ENCODE assay signal across 18 cellular contexts in the genomic region with DNA sequence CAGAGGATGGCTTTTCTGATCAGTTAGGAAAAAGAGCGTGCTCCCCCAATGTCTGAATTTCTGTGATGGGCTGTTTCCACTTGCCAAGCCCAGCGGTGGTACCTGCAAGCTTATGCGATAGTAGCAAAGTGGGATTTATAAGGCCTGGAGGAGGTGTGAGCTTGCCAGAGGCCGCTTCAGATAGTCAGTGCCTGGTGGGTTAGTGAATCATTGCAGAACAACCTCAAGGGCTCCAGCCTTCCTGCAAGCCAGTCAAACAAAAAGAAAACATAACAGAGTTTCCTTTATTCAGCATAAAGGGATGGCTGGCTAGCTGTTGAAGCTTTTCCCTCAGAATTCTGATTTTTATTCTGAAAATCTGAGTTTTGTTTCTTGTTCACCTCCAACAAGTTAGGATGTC. TPM values are rescaled to one million over a fixed set of nuclear protein-coding genes. Genes with fewer than 3 reads are reported as not detected.
DNase-seq lines count a peak whose midpoint lies in the region; ATAC-seq, FAIRE-seq and TF ChIP-seq lines count a peak whose summit lies in the region.
"Had no signal": no experiment of that assay in that cellular context is flagged by ENCODE, and none has a peak within 500 bp of the region (broad histone marks: within the 10 kb centered on the region; RNA-seq: fewer than 3 reads in every experiment).

No MANE protein-coding gene starts in this region.

- H2BK120ac ChIP-seq in H1 (replicated peaks; ENCODE audit: low read depth, low read length) (no peak overlapping the region), mesenchymal stem cell (ENCODE audit: low read depth, low read length) (no peak overlapping the region)

- WGBS in HepG2 (ENCODE audit: low lambda C conversion rate), result 90% methylated on average over 4 of the region's 4 CpGs
- WGBS in right lobe of liver (ENCODE audit: insufficient coverage, low coverage, low lambda C conversion rate, missing lambda C conversion rate), result 68% methylated on average over 4 of the region's 4 CpGs
- WGBS in H1 (ENCODE audit: extremely low coverage in 1 of 2, insufficient coverage in 1 of 2, insufficient read length in 1 of 2, insufficient replicate concordance in 2 of 2, low coverage in 1 of 2, low lambda C conversion rate in 2 of 2, missing lambda C conversion rate in 1 of 2), 2 experiments, result 21% methylated on average over 4 of the region's 4 CpGs; no CpG with 5 or more reads in 1 of the 2 experiments
- 58% methylated on average over 4 of the region's 4 CpGs for WGBS in mesenchymal stem cell

- CTCF ChIA-PET in HepG2 (lab: Yijun Ruan, JAX; ENCODE audit: low intra/inter-chr PET ratio, low total read pairs) (no interaction called here), H1 (lab: Charles Lee; ENCODE audit: partially characterized antibody) (interaction anchor here (0.8 to 2.8 kb wide), 8 partner anchors 10 to 156 kb away, joined by 3 to 14 read pairs (median 4); no protein-coding TSS in a partner anchor)

- H3K27ac ChIP-seq in HepG2 (ENCODE audit: extremely low read length, insufficient read depth, low read length), result no peak overlapping the region
- H3K27ac ChIP-seq in right lobe of liver, result no peak overlapping the region
- H3K27ac ChIP-seq in H1 (ENCODE audit: low read depth, low read length), result no peak overlapping the region
- H3K27ac ChIP-seq in mesenchymal stem cell (ENCODE audit: low read length, poor library complexity, severe bottlenecking), result peak overlapping the region; percentile 59
- H3K27ac ChIP-seq: BLaER1, lower lobe of right lung had no signal

- H3K23me2 ChIP-seq in H1 (ENCODE audit: low read depth, low read length), result peaks cover 7% of the 10 kb centered on the region; the same call in 1 of the 2 replicates

- peaks cover 21% of the 10 kb centered on the region for H3K4me1 Mint-ChIP-seq in type B pancreatic cell (ENCODE audit: unreplicated experiment)

- no peak overlapping the region for H2BK5ac ChIP-seq in H1 (ENCODE audit: low read depth, low read length)
- no peak overlapping the region for H2BK5ac ChIP-seq in mesenchymal stem cell (ENCODE audit: low read depth, low read length, poor library complexity, severe bottlenecking)

- H3K36me3 ChIP-seq in HepG2 (replicated peaks in 1 of 2; ENCODE audit: control insufficient read depth in 1 of 2, insufficient read depth in 2 of 2, low read length in 2 of 2) (no peaks in the 10 kb centered on the region), right lobe of liver (no peaks in the 10 kb centered on the region), H1 (ENCODE audit: control insufficient read depth in 2 of 4, insufficient read depth in 4 of 4, low read length in 3 of 4) (no peaks in the 10 kb centered on the region), mesenchymal stem cell (ENCODE audit: control insufficient read depth in 1 of 2, insufficient read depth in 2 of 2, low read depth in 1 of 2, low read length in 2 of 2) (no peaks in the 10 kb centered on the region)
- H3K36me3 ChIP-seq: BLaER1, lower lobe of right lung had no signal

- TF ChIP-seq EP300 in HepG2 (IDR thresholded peaks at IDR 0.05; ENCODE audit: low read depth in 2 of 2, low read length in 2 of 2), result no peak
- TF ChIP-seq EP300 in HepG2 (CRISPR knock-in tag; IDR thresholded peaks at IDR 0.05; ENCODE audit: borderline replicate concordance), result no peak
- TF ChIP-seq EP300 in H1 (IDR thresholded peaks at IDR 0.05; ENCODE audit: borderline replicate concordance in 1 of 2, low read depth in 2 of 2, low read length in 2 of 2), result no peak

- H2BK15ac ChIP-seq in H1 (ENCODE audit: low read length) (no peak overlapping the region), mesenchymal stem cell (ENCODE audit: low read depth, poor library complexity, severe bottlenecking) (no peak overlapping the region)

- H4K91ac ChIP-seq in H1 (replicated peaks; ENCODE audit: insufficient read length, low read length), result no peak overlapping the region
- H4K91ac ChIP-seq in mesenchymal stem cell (ENCODE audit: low read length), result no peak overlapping the region

- H3K9me3 Mint-ChIP-seq in type B pancreatic cell, result no peaks in the 10 kb centered on the region
- H3K9me3 Mint-ChIP-seq: activated T-helper 2 cell treated with anti-CD3 and anti-CD28 coated beads, Interferon-gamma antibody, Interleukin-2, Interleukin-4, amounts not matched to agents 10 μg/mL and 5 μg/mL and 100 μg/mL, durations not matched to agents 14 hours and 24 hours and 36 hours; stimulated activated naive CD8-positive, alpha-beta T cell treated with anti-CD3 and anti-CD28 coated beads, Interleukin-15, Interleukin-2, amounts not matched to agents 100 ng/mL and 50 ng/mL, for 24 hours had no signal

- H4K8ac ChIP-seq in H1 (ENCODE audit: extremely low read depth, insufficient read depth, low read length), result no peak overlapping the region
- H4K8ac ChIP-seq in mesenchymal stem cell (ENCODE audit: low read length), result no peak overlapping the region

- no peak overlapping the region for H3K56ac ChIP-seq in H1 (replicated peaks; ENCODE audit: insufficient read length, low read depth, low read length)

- no peak overlapping the region for H3K23ac ChIP-seq in H1 (ENCODE audit: insufficient read length)
- no peak overlapping the region for H3K23ac ChIP-seq in mesenchymal stem cell (ENCODE audit: low read length in 2 of 2)

- H3K4me3 Mint-ChIP-seq in type B pancreatic cell, result peak overlapping the region; percentile 87
- H3K4me3 Mint-ChIP-seq: stimulated activated naive CD8-positive, alpha-beta T cell treated with anti-CD3 and anti-CD28 coated beads, Interleukin-15, Interleukin-2, amounts not matched to agents 100 ng/mL and 50 ng/mL, for 24 hours had no signal

- no peak overlapping the region for H2AK5ac ChIP-seq in H1 (ENCODE audit: low read depth, low read length)
- H2AK5ac ChIP-seq in mesenchymal stem cell (ENCODE audit: low read length, severe bottlenecking), result peak overlapping the region; percentile 66

- TF ChIP-seq RAD21 in HepG2 (CRISPR knock-in tag; IDR thresholded peaks at IDR 0.05), result no peak
- no peak for TF ChIP-seq RAD21 in H1 (IDR thresholded peaks at IDR 0.05 in 1 of 2, conservative IDR thresholded peaks at IDR 0.05 in 1 of 2; ENCODE audit: low read depth in 2 of 2, low read length in 2 of 2)

- in situ Hi-C loops in HepG2 (cut with HindIII; ENCODE audit: extremely low pct_ligation_motif_present, low pct_unique_long_range_greater_than_20kb), result no loop called here

- no peaks in the 10 kb centered on the region for H4K20me1 ChIP-seq in HepG2 (ENCODE audit: insufficient read depth, low read length)
- no peaks in the 10 kb centered on the region for H4K20me1 ChIP-seq in H1 (replicated peaks in 1 of 2; ENCODE audit: control insufficient read depth in 1 of 2, insufficient read depth in 2 of 2, low read length in 2 of 2)
- H4K20me1 ChIP-seq: BLaER1 had no signal

- FAIRE-seq in HepG2 (lab: Jason Lieb, UNC) (no peak), H1 (lab: Jason Lieb, UNC) (no peak)
- FAIRE-seq: A204.1, GM18507 had no signal

- H3K79me2 ChIP-seq in HepG2 (ENCODE audit: insufficient read depth, low read length) (no peaks in the 10 kb centered on the region), H1 (ENCODE audit: control insufficient read depth in 1 of 2, insufficient read depth in 2 of 2, low read length in 2 of 2) (no peaks in the 10 kb centered on the region)

- H3K14ac ChIP-seq in H1 (ENCODE audit: insufficient read length) (no peak overlapping the region), mesenchymal stem cell (ENCODE audit: low read length in 2 of 2) (no peak overlapping the region)

- no TSS peak for BruUV-seq in HepG2 (replicated peaks; lab: Mats Ljungman, UMichigan)

- no peak overlapping the region for H3K27ac Mint-ChIP-seq in type B pancreatic cell
- H3K27ac Mint-ChIP-seq: activated T-helper 2 cell treated with anti-CD3 and anti-CD28 coated beads, Interferon-gamma antibody, Interleukin-2, Interleukin-4, amounts not matched to agents 10 μg/mL and 5 μg/mL and 100 μg/mL, durations not matched to agents 14 hours and 24 hours and 36 hours; stimulated activated naive CD8-positive, alpha-beta T cell treated with anti-CD3 and anti-CD28 coated beads, Interleukin-15, Interleukin-2, amounts not matched to agents 100 ng/mL and 50 ng/mL, for 24 hours had no signal

- H3K4me3 ChIP-seq in HepG2 (replicated peaks in 1 of 3; ENCODE audit: insufficient read depth in 1 of 3, low read depth in 2 of 3, low read length in 3 of 3), result no peak overlapping the region
- H3K4me3 ChIP-seq in right lobe of liver, result no peak overlapping the region
- H3K4me3 ChIP-seq in H1 (ENCODE audit: extremely low read depth in 1 of 4, insufficient read depth in 2 of 4, low read depth in 3 of 4, low read length in 4 of 4), result peak overlapping the region in 2 of 4 experiments; percentile 52 to 58; a peak in 4 of 8 replicates
- no peak overlapping the region for H3K4me3 ChIP-seq in mesenchymal stem cell (ENCODE audit: insufficient read depth in 1 of 2, low read depth in 1 of 2, low read length in 2 of 2)
- H3K4me3 ChIP-seq: BLaER1 had no signal

- POLR2A ChIA-PET in HepG2 (lab: Yijun Ruan, JAX) (no interaction called here), H1 (lab: Charles Lee; ENCODE audit: partially characterized antibody) (interaction anchor here (0.8 to 2.9 kb wide), 5 partner anchors 9 to 18 kb away, joined by 3 to 14 read pairs (median 3); no protein-coding TSS in a partner anchor)

- no peak overlapping the region for H3K9ac ChIP-seq in HepG2 (ENCODE audit: insufficient read depth, low read depth, low read length)
- H3K9ac ChIP-seq in H1 (replicated peaks in 1 of 4; ENCODE audit: extremely low read depth in 1 of 4, low read depth in 3 of 4, low read length in 3 of 4), result no peak overlapping the region
- no peak overlapping the region for H3K9ac ChIP-seq in mesenchymal stem cell (ENCODE audit: low read length)
- H3K9ac ChIP-seq: BLaER1 had no signal

- H3K27me3 ChIP-seq in HepG2 (ENCODE audit: control insufficient read depth in 1 of 2, insufficient read depth in 2 of 2, low read length in 2 of 2) (no peaks in the 10 kb centered on the region), right lobe of liver (peaks cover 0 to 8% of the 10 kb centered on the region in 2 donors), H1 (replicated peaks in 1 of 4; ENCODE audit: control insufficient read depth in 3 of 4, extremely low read depth in 1 of 4, insufficient read depth in 3 of 4, low read length in 3 of 4) (peaks cover 14 to 35% (median 30%) of the 10 kb centered on the region in 4 experiments), mesenchymal stem cell (ENCODE audit: control insufficient read depth in 1 of 2, insufficient read depth in 1 of 2, low read length in 2 of 2) (peaks cover 0 to 57% of the 10 kb centered on the region in 2 experiments)
- H3K27me3 ChIP-seq: BLaER1 had no signal

- H4K5ac ChIP-seq in H1 (ENCODE audit: insufficient read length, low read depth, low read length), result no peak overlapping the region

- H3K9me3 ChIP-seq in HepG2 (ENCODE audit: low read length), result no peaks in the 10 kb centered on the region
- H3K9me3 ChIP-seq in right lobe of liver, result no peaks in the 10 kb centered on the region
- no peaks in the 10 kb centered on the region for H3K9me3 ChIP-seq in H1 (ENCODE audit: insufficient read depth in 2 of 2, low read depth in 1 of 2, low read length in 1 of 2)
- no peaks in the 10 kb centered on the region for H3K9me3 ChIP-seq in mesenchymal stem cell (ENCODE audit: control insufficient read depth, low read length)
- H3K9me3 ChIP-seq: BLaER1, lower lobe of right lung had no signal

- H2AFZ ChIP-seq in HepG2 (ENCODE audit: low read length) (no peak overlapping the region), H1 (ENCODE audit: low read length) (no peak overlapping the region), mesenchymal stem cell (ENCODE audit: low read depth, low read length) (no peak overlapping the region)

- H3K4ac ChIP-seq in H1 (replicated peaks; ENCODE audit: insufficient read length, low read depth, low read length), result no peak overlapping the region
- no peak overlapping the region for H3K4ac ChIP-seq in mesenchymal stem cell (ENCODE audit: low read depth in 1 of 2, low read length in 2 of 2)

- H2BK20ac ChIP-seq in H1 (ENCODE audit: low read length), result no peak overlapping the region

- TF ChIP-seq POLR2A in HepG2 (IDR thresholded peaks at IDR 0.05; ENCODE audit: insufficient read depth in 1 of 2, low read depth in 2 of 2, low read length in 2 of 2) (no peak), right lobe of liver (IDR thresholded peaks at IDR 0.05) (no peak), H1 (IDR thresholded peaks at IDR 0.05; ENCODE audit: control extremely low read depth in 1 of 2, low read depth in 2 of 2, low read length in 2 of 2) (no peak)

- H3K27me3 Mint-ChIP-seq in type B pancreatic cell, result peaks cover 80% of the 10 kb centered on the region

- intact Hi-C loops in HepG2 (cut with micrococcal nuclease; ENCODE audit: unreplicated experiment), result no loop called here
- intact Hi-C loops in right lobe of liver (cut with DNase I), result no loop called here

- H3K36me3 Mint-ChIP-seq in type B pancreatic cell, result no peaks in the 10 kb centered on the region
- H3K36me3 Mint-ChIP-seq: naive thymus-derived CD4-positive, alpha-beta T cell had no signal

- H3K4me1 ChIP-seq in HepG2 (ENCODE audit: insufficient read depth, low read length), result peaks cover 43% of the 10 kb centered on the region
- peaks cover 0 to 7% (median 0%) of the 10 kb centered on the region in 4 donors for H3K4me1 ChIP-seq in right lobe of liver
- H3K4me1 ChIP-seq in H1 (replicated peaks in 1 of 4; ENCODE audit: control insufficient read depth in 3 of 4, insufficient read depth in 4 of 4, low read length in 3 of 4), result peaks cover 7 to 21% (median 12%) of the 10 kb centered on the region in 4 experiments
- peaks cover 12% of the 10 kb centered on the region for H3K4me1 ChIP-seq in mesenchymal stem cell (ENCODE audit: control insufficient read depth, insufficient read depth, low read depth, low read length)

- H3K79me1 ChIP-seq in H1 (ENCODE audit: low read depth, low read length) (no peaks in the 10 kb centered on the region), mesenchymal stem cell (replicated peaks; ENCODE audit: low read length, poor library complexity, severe bottlenecking) (no peaks in the 10 kb centered on the region)

- H2BK12ac ChIP-seq in H1 (ENCODE audit: low read depth, low read length) (peak overlapping the region; percentile 32; the same call in 1 of the 2 replicates), mesenchymal stem cell (ENCODE audit: low read length in 2 of 2) (no peak overlapping the region)

- no peak overlapping the region for H3K18ac ChIP-seq in H1 (ENCODE audit: extremely low read depth, low read length)
- H3K18ac ChIP-seq in mesenchymal stem cell (ENCODE audit: low read depth in 1 of 2, low read length in 2 of 2), result no peak overlapping the region

- ATAC-seq in HepG2, result peak; percentile 48; the same call in 2 of the 3 replicates
- ATAC-seq in right lobe of liver, result no peak
- ATAC-seq in GM21619 (IDR thresholded peaks at IDR 0.05; ENCODE audit: unreplicated experiment), result no peak
- ATAC-seq: naive thymus-derived CD4-positive, alpha-beta T cell had no signal

- H3K4me2 ChIP-seq in HepG2 (ENCODE audit: low read depth, low read length) (no peak overlapping the region), H1 (ENCODE audit: insufficient read depth in 1 of 2, low read depth in 2 of 2, low read length in 2 of 2) (peak overlapping the region; percentile 89 to 94), mesenchymal stem cell (ENCODE audit: low read length, poor library complexity, severe bottlenecking) (peak overlapping the region; percentile 71)
- H3K4me2 ChIP-seq: BLaER1 had no signal

- DNase-seq in HepG2 (ENCODE audit: low spot score) (no peak), right lobe of liver (no peak), H1 (ENCODE audit: low read depth in 1 of 2, low spot score in 2 of 2) (no peak), mesenchymal stem cell (peak; percentile 29), type B pancreatic cell (ENCODE audit: extremely low spot score, unreplicated experiment) (no peak), midbrain (lab: John Stamatoyannopoulos, UW) (no peak), NCI-H446 treated with DMSO at 0.1 percent for 48 hours (lab: John Stamatoyannopoulos, UW) (no peak)
- DNase-seq: activated CD4-positive, CD25-positive, alpha-beta regulatory T cell treated with anti-CD3 and anti-CD28 coated beads, Interleukin-2, amount 50 U/mL, for 72 hours; NCI-H187 treated with DMSO at 0.1 percent for 48 hours; T-helper 9 cell had no signal

- TF ChIP-seq CTCF in HepG2 (CRISPR knock-in tag; IDR thresholded peaks at IDR 0.05), result no peak
- no peak for TF ChIP-seq CTCF in right lobe of liver (IDR thresholded peaks at IDR 0.05)
- no peak for TF ChIP-seq CTCF in H1 (IDR thresholded peaks at IDR 0.05; ENCODE audit: control extremely low read depth in 1 of 3, insufficient read depth in 1 of 3, low read depth in 1 of 3, low read length in 3 of 3)
- TF ChIP-seq CTCF in type B pancreatic cell (conservative IDR thresholded peaks at IDR 0.05), result no peak

RNA-seq across cellular contexts. Expression of gene BMP4, which starts 7.6 kb away (rescaled TPM):
- total RNA-seq in HepG2 (2016; rRNA removed; fragmentation: Illumina TruSeq; extraction: Trizol) (42.0 and 56.4 TPM in 2 replicates), right lobe of liver (1 to 10 TPM; 1.8 to 3.1 (median 2.4) TPM), type B pancreatic cell (ENCODE audit: low replicate concordance) (12.4 and 36.4 TPM in 2 replicates)
- total RNA-seq in HepG2 (2016; cell fraction: cytosol; rRNA removed; fragmentation: Illumina TruSeq; extraction: Trizol; ENCODE audit: low read depth), result 35.6 and 35.9 TPM in 2 replicates
- total RNA-seq in HepG2 (2016; cell fraction: insoluble cytoplasmic fraction; rRNA removed; fragmentation: Illumina TruSeq; extraction: Trizol), result 41.4 and 55.4 TPM in 2 replicates
- total RNA-seq in HepG2 (2016; cell fraction: membrane; rRNA removed; fragmentation: Illumina TruSeq; extraction: Trizol), result 49.1 and 51.5 TPM in 2 replicates
- 49.7 and 53.7 TPM in 2 replicates for total RNA-seq in HepG2 (2016; cell fraction: nucleus; rRNA removed; fragmentation: Illumina TruSeq; extraction: Trizol)
- polyA plus RNA-seq in HepG2 (2011; rRNA removed) (160 and 169 TPM in 2 replicates), H1 (2011; rRNA removed) (2.3 and 4.2 TPM in 2 replicates)
- polyA plus RNA-seq in HepG2 (2011; cell fraction: cytosol; rRNA removed), result 138 and 170 TPM in 2 replicates
- polyA plus RNA-seq in HepG2 (2011; cell fraction: nucleus; rRNA removed), result 131 and 155 TPM in 2 replicates
- 107 and 149 TPM in 2 replicates for polyA plus RNA-seq in HepG2 (2012)
- 19.3 and 21.3 TPM in 2 replicates for polyA plus RNA-seq in HepG2 (2016; cell fraction: cytosol; fragmentation: Illumina TruSeq; extraction: Trizol; ENCODE audit: low read depth)
- polyA plus RNA-seq in HepG2 (2016; cell fraction: insoluble cytoplasmic fraction; fragmentation: Illumina TruSeq; extraction: Trizol; ENCODE audit: low read depth), result 65.3 and 66.1 TPM in 2 replicates
- polyA plus RNA-seq in HepG2 (2016; cell fraction: membrane; fragmentation: Illumina TruSeq; extraction: Trizol; ENCODE audit: low read depth), result 36.6 and 42.0 TPM in 2 replicates
- 127 and 132 TPM in 2 replicates for polyA plus RNA-seq in HepG2 (2016; cell fraction: nucleus; fragmentation: Illumina TruSeq; extraction: Trizol; ENCODE audit: insufficient read depth, low read depth)
- polyA minus RNA-seq in HepG2 (2011; rRNA and poly(A)+ RNA removed; ENCODE audit: low replicate concordance), result 184 TPM in 1 of 2 replicates, not detected in the other
- 61.4 and 78.3 TPM in 2 replicates for polyA minus RNA-seq in HepG2 (2011; cell fraction: cytosol; rRNA and poly(A)+ RNA removed)
- 94.6 and 96.1 TPM in 2 replicates for polyA minus RNA-seq in HepG2 (2011; cell fraction: nucleus; rRNA and poly(A)+ RNA removed)
- 5.4 and 5.9 TPM in 2 replicates for total RNA-seq in H1 (2021; fragmentation: NEBNext Ultra II Directional; extraction: Animal tissue kit (Norgen Biotek cat#: 25700))
- polyA plus RNA-seq in H1 (2011; cell fraction: cytosol; rRNA removed), result 3.7 TPM
- 3.4 TPM for polyA plus RNA-seq in H1 (2011; cell fraction: nucleus; rRNA removed)
- 2.7 to 4.9 TPM (median 3.5 TPM) in 4 replicates for polyA plus RNA-seq in H1 (2012, experiment 1 of 2)
- 3.0 TPM for polyA plus RNA-seq in H1 (2012, experiment 2 of 2)
- 4.2 TPM for polyA plus RNA-seq in H1 (2013, experiment 1 of 2)
- polyA plus RNA-seq in H1 (2013, experiment 2 of 2), result 4.5 TPM
- 2.0 and 3.6 TPM in 2 replicates for polyA minus RNA-seq in H1 (2011; rRNA and poly(A)+ RNA removed)
- polyA minus RNA-seq in H1 (2011; cell fraction: cytosol; rRNA and poly(A)+ RNA removed), result 3.2 TPM
- polyA minus RNA-seq in H1 (2011; cell fraction: nucleus; rRNA and poly(A)+ RNA removed), result 3.0 TPM
- polyA plus RNA-seq in mesenchymal stem cell (2013, experiment 1 of 2), result 146 TPM
- 153 TPM for polyA plus RNA-seq in mesenchymal stem cell (2013, experiment 2 of 2)
- total RNA-seq: activated T-helper 2 cell treated with anti-CD3 and anti-CD28 coated beads, Interferon-gamma antibody, Interleukin-2, Interleukin-4, amounts not matched to agents 10 μg/mL and 5 μg/mL and 100 μg/mL, durations not matched to agents 14 hours and 24 hours and 36 hours had no signal
